Comparison of ENCODE assay signal across 2 cellular contexts in genomic region chr11:78189851-78190250, GRCh38.
TF ChIP-seq lines count a peak whose summit lies in the region.

No MANE protein-coding gene starts in this region.

TF ChIP-seq in HepG2, 621 proteins besides CTCF, POLR2A, EP300 and RAD21 (continues in another document):
- TF ChIP-seq ZNF841 (CRISPR knock-in tag; IDR thresholded peaks at IDR 0.05; ENCODE audit: borderline replicate concordance) (no peak), GTF3A (CRISPR knock-in tag; conservative IDR thresholded peaks at IDR 0.05) (0 out of 2 replicates have a peak, but pooled peaks have one; percentile 76), ZNF652 (CRISPR knock-in tag; IDR thresholded peaks at IDR 0.05; ENCODE audit: borderline replicate concordance, low read depth) (no peak), ZNF674 (CRISPR knock-in tag; IDR thresholded peaks at IDR 0.05; ENCODE audit: low read depth) (no peak), ETS1 (CRISPR knock-in tag; IDR thresholded peaks at IDR 0.05) (no peak), ATF7-NPFF (CRISPR knock-in tag; IDR thresholded peaks at IDR 0.05; ENCODE audit: low read depth) (no peak), POGK (CRISPR knock-in tag; conservative IDR thresholded peaks at IDR 0.05) (no peak), FOXA3 (CRISPR knock-in tag; IDR thresholded peaks at IDR 0.05) (no peak), ZNF556 (CRISPR knock-in tag; IDR thresholded peaks at IDR 0.05; ENCODE audit: borderline replicate concordance) (no peak), EZH2 (conservative IDR thresholded peaks at IDR 0.05; ENCODE audit: low read depth, low read length) (no peak), ZNF101 (CRISPR knock-in tag; IDR thresholded peaks at IDR 0.05; ENCODE audit: borderline replicate concordance, low read depth) (no peak), MAX (IDR thresholded peaks at IDR 0.05) (0 out of 2 replicates have a peak, but pooled peaks have one; percentile 21), ZNF292 (CRISPR knock-in tag; IDR thresholded peaks at IDR 0.05; ENCODE audit: borderline replicate concordance, low read depth) (0 out of 2 replicates have a peak, but pooled peaks have one; percentile 9), ZNF543 (CRISPR knock-in tag; IDR thresholded peaks at IDR 0.05) (peak; percentile 45; the same call in 1 of the 2 replicates), ZBTB44 (CRISPR knock-in tag; IDR thresholded peaks at IDR 0.05) (no peak), ZSCAN22 (CRISPR knock-in tag; IDR thresholded peaks at IDR 0.05) (peak; percentile 93), ZNF772 (CRISPR knock-in tag; IDR thresholded peaks at IDR 0.05) (no peak), ZFX (CRISPR knock-in tag; IDR thresholded peaks at IDR 0.05; ENCODE audit: low read depth) (no peak), MXD3 (CRISPR knock-in tag; IDR thresholded peaks at IDR 0.05) (no peak), KDM5A (IDR thresholded peaks at IDR 0.05; ENCODE audit: borderline replicate concordance, low read length) (no peak), ZGPAT (CRISPR knock-in tag; IDR thresholded peaks at IDR 0.05) (no peak), EHMT2 (IDR thresholded peaks at IDR 0.05; ENCODE audit: borderline replicate concordance, low read depth, low read length) (no peak), TERF1 (CRISPR knock-in tag; IDR thresholded peaks at IDR 0.05) (no peak), SMC3 (IDR thresholded peaks at IDR 0.05; ENCODE audit: low read length) (no peak)

TF ChIP-seq in K562, 482 proteins besides CTCF, POLR2A, EP300 and RAD21:
- TF ChIP-seq CEBPB (tag; IDR thresholded peaks at IDR 0.05) (peak; percentile 32; the same call in 1 of the 2 replicates), DPF2 (IDR thresholded peaks at IDR 0.05) (no peak), L3MBTL2 (IDR thresholded peaks at IDR 0.05) (peak; percentile 49), MGA (IDR thresholded peaks at IDR 0.05) (0 out of 2 replicates have a peak, but pooled peaks have one; percentile 20)
TF ChIP-seq in K562: peak in this region for 3.
